In genomic region chr19:35755550-35756371, GRCh38 we compare ENCODE assay signal across 8 cellular contexts. TPM values are rescaled to one million over a fixed set of nuclear protein-coding genes. Genes with fewer than 3 reads are reported as not detected.
DNase-seq lines count a peak whose midpoint lies in the region; ATAC-seq, FAIRE-seq and TF ChIP-seq lines count a peak whose summit lies in the region.

No MANE protein-coding gene starts in this region.

- 17% methylated on average over 62 of the region's 74 CpGs for WGBS in prostate gland

- H3K9me3 ChIP-seq in prostate gland, result no peaks in the 10 kb centered on the region

- no peak for TF ChIP-seq POLR2A in prostate gland (IDR thresholded peaks at IDR 0.05)

- ATAC-seq in Right ventricle myocardium inferior (peak; percentile 61), GM19467 (IDR thresholded peaks at IDR 0.05; ENCODE audit: unreplicated experiment) (no peak)

- TF ChIP-seq CTCF in prostate gland (IDR thresholded peaks at IDR 0.05) (no peak), D721Med (IDR thresholded peaks at IDR 0.05; ENCODE audit: insufficient read depth, missing control alignments) (no peak)

- peak overlapping the region; percentile 73 to 79 for H3K27ac ChIP-seq in prostate gland

- peaks cover 0 to 17% of the 10 kb centered on the region in 2 donors for H3K36me3 ChIP-seq in prostate gland

- peaks cover 6% of the 10 kb centered on the region for H3K4me1 ChIP-seq in prostate gland (replicated peaks)

- FAIRE-seq in D721Med (lab: Jason Lieb, UNC), result no peak

- no peaks in the 10 kb centered on the region for H3K27me3 ChIP-seq in prostate gland (replicated peaks; ENCODE audit: insufficient read depth)

- intact Hi-C loops in Right ventricle myocardium inferior (cut with DNase I), result no loop called here
- intact Hi-C loops in prostate gland (cut with DNase I), result loop anchor here (5.0 to 10.0 kb wide), 2 partner anchors 182 to 299 kb away; partner anchors contain the start of genes LRFN3, THAP8 and WDR62

- H3K4me3 ChIP-seq in prostate gland, result peak overlapping the region; percentile 27 to 97

- DNase-seq in GM03348 (ENCODE audit: low spot score) (peak; percentile 82), Right ventricle myocardium inferior (ENCODE audit: missing footprints) (peak; percentile 94), prostate gland (ENCODE audit: low spot score) (peak; percentile 38), AML-193 (lab: John Stamatoyannopoulos, UW) (no peak), D721Med (ENCODE audit: insufficient read length, low spot score) (no peak), foreskin melanocyte (no peak)
- DNase-seq in activated T-cell treated with anti-CD3 and anti-CD28 coated beads, Interleukin-2, amount 50 U/mL, for 48 hours, result peak; percentile 65 to 75

RNA-seq across cellular contexts. Expression of gene HSPB6, which starts 1.1 kb away (rescaled TPM):
- total RNA-seq in Right ventricle myocardium inferior (662 TPM), prostate gland (10 to 100 TPM; 32.2 to 78.5 TPM)

RNA-seq across cellular contexts. Expression of gene PROSER3, which starts 2.2 kb away (rescaled TPM):
- total RNA-seq in Right ventricle myocardium inferior (5.1 TPM), prostate gland (10 to 100 TPM; 13.6 to 19.2 TPM)

RNA-seq across cellular contexts. Expression of gene LIN37, which starts 7.4 kb away (rescaled TPM):
- total RNA-seq in Right ventricle myocardium inferior (8.2 TPM), prostate gland (10 to 100 TPM in 1 of 2 donors, 1 to 10 TPM in 1; 4.2 to 13.0 TPM)

RNA-seq across cellular contexts. Expression of gene PSENEN, which starts 10.3 kb away (rescaled TPM):
- 44.7 TPM for total RNA-seq in Right ventricle myocardium inferior
- 10 to 100 TPM; 39.9 to 65.2 TPM for total RNA-seq in prostate gland

RNA-seq across cellular contexts. Expression of gene U2AF1L4, which starts 10.5 kb away (rescaled TPM):
- 19.5 TPM for total RNA-seq in Right ventricle myocardium inferior
- total RNA-seq in prostate gland, result 10 to 100 TPM; 14.6 to 45.0 TPM

Comparison
In these comparisons a context has a peak if more than half of its experiments do, and no peak if none do; other contexts are left out.
1. DNase-seq: peak in GM03348 (single experiment), activated T-cell treated with anti-CD3 and anti-CD28 coated beads, Interleukin-2, amount 50 U/mL, for 48 hours (2 of 2), Right ventricle myocardium inferior (single experiment) and prostate gland (single experiment); none in AML-193 (0 of 2), D721Med (single experiment) and foreskin melanocyte (single experiment).